In the genomic region with DNA sequence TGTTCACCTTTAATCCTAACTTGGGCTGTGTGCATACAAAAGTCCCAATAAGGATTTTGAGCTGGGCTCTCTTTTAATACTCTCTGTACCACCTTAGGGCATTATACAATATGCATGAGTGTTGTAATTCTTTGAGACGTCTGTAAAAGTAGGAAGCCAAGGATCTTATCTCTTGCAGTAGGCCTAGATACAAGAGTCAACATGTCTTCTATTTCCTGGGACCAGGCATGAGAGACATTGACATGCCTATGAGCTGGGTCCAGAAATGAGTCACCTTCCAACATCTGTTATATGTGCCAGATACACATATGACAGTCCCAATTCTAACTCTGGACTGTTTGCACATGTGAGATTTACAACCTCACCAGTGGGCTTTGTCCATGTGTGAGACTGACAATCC, we compare ENCODE assay signal across 22 cellular contexts.
DNase-seq lines count a peak whose midpoint lies in the region; ATAC-seq, FAIRE-seq and TF ChIP-seq lines count a peak whose summit lies in the region.
"Had no signal": no experiment of that assay in that cellular context is flagged by ENCODE, and none has a peak within 500 bp of the region (broad histone marks: within the 10 kb centered on the region; RNA-seq: fewer than 3 reads in every experiment).

No MANE protein-coding gene starts in this region.

- no peaks in the 10 kb centered on the region for H3K79me2 ChIP-seq in HepG2 (ENCODE audit: insufficient read depth, low read length)

- H3K4me2 ChIP-seq in HepG2 (ENCODE audit: low read depth, low read length) = no peak overlapping the region
- H3K4me2 ChIP-seq: BLaER1 had no signal

- no peak for TF ChIP-seq POLR2A in breast epithelium (IDR thresholded peaks at IDR 0.05)
- TF ChIP-seq POLR2A in suprapubic skin (IDR thresholded peaks at IDR 0.05) = no peak
- TF ChIP-seq POLR2A in HepG2 (IDR thresholded peaks at IDR 0.05; ENCODE audit: insufficient read depth in 1 of 2, low read depth in 2 of 2, low read length in 2 of 2) = no peak

- H3K27me3 ChIP-seq in breast epithelium (no peaks in the 10 kb centered on the region), suprapubic skin (no peaks in the 10 kb centered on the region), HepG2 (ENCODE audit: control insufficient read depth in 1 of 2, insufficient read depth in 2 of 2, low read length in 2 of 2) (no peaks in the 10 kb centered on the region)
- H3K27me3 ChIP-seq: BLaER1 had no signal

- H3K4me3 Mint-ChIP-seq in MCF 10A (ENCODE audit: unreplicated experiment) = no peak overlapping the region
- H3K4me3 Mint-ChIP-seq: B cell; CD4-positive, CD25-positive, alpha-beta regulatory T cell; CD8-positive, alpha-beta T cell; HFFc6 had no signal

- TF ChIP-seq EP300 in suprapubic skin (IDR thresholded peaks at IDR 0.05) = no peak
- no peak for TF ChIP-seq EP300 in HepG2 (IDR thresholded peaks at IDR 0.05; ENCODE audit: low read depth in 2 of 2, low read length in 2 of 2)
- no peak for TF ChIP-seq EP300 in HepG2 (CRISPR knock-in tag; IDR thresholded peaks at IDR 0.05; ENCODE audit: borderline replicate concordance)

- H3K27me3 Mint-ChIP-seq in MCF 10A (ENCODE audit: insufficient read depth, unreplicated experiment) = no peaks in the 10 kb centered on the region
- H3K27me3 Mint-ChIP-seq: B cell had no signal

- DNase-seq in MCF 10A (ENCODE audit: unreplicated experiment) = peak; percentile 16
- DNase-seq in breast epithelium (ENCODE audit: low spot score in 2 of 2) = no peak
- no peak for DNase-seq in suprapubic skin (ENCODE audit: low spot score in 2 of 2)
- no peak for DNase-seq in HepG2 (ENCODE audit: low spot score)
- DNase-seq: Caco-2; CD4-positive, CD25-positive, alpha-beta regulatory T cell; CD8-positive, alpha-beta T cell; DMS153; DND-41; GOT3; HFFc6 had no signal

- intact Hi-C loops in MCF 10A (cut with micrococcal nuclease) (no loop called here), breast epithelium (cut with DNase I; ENCODE audit: low total_unique reads) (no loop called here), HepG2 (cut with micrococcal nuclease; ENCODE audit: unreplicated experiment) (no loop called here)

- H3K4me1 ChIP-seq in breast epithelium (no peaks in the 10 kb centered on the region), suprapubic skin (peaks cover 19% of the 10 kb centered on the region), HepG2 (ENCODE audit: insufficient read depth, low read length) (no peaks in the 10 kb centered on the region)
- H3K4me1 ChIP-seq: Caco-2, HAP-1 had no signal

- H3K9ac ChIP-seq in HepG2 (ENCODE audit: insufficient read depth, low read depth, low read length) = no peak overlapping the region
- H3K9ac ChIP-seq: BLaER1 had no signal

- in situ Hi-C loops in HepG2 (cut with HindIII; ENCODE audit: extremely low pct_ligation_motif_present, low pct_unique_long_range_greater_than_20kb) = no loop called here

- 57% methylated on average over 1 of the region's 1 CpG for WGBS in suprapubic skin
- whole genome bisulfite sequencing in HepG2 (ENCODE audit: low lambda C conversion rate) = 0% methylated on average over 1 of the region's 1 CpG

- FAIRE-seq in HepG2 (lab: Jason Lieb, UNC) = no peak
- FAIRE-seq: A204.1, G401.6, GM12892, H54 had no signal

- no peak for TF ChIP-seq RAD21 in HepG2 (CRISPR knock-in tag; IDR thresholded peaks at IDR 0.05)

- no peak overlapping the region for H2AFZ ChIP-seq in HepG2 (ENCODE audit: low read length)

- CTCF ChIA-PET in MCF 10A (lab: Yijun Ruan, JAX) = no interaction called here
- CTCF ChIA-PET in HepG2 (lab: Yijun Ruan, JAX; ENCODE audit: low intra/inter-chr PET ratio, low total read pairs) = no interaction called here

- H3K9me3 ChIP-seq in breast epithelium (no peaks in the 10 kb centered on the region), suprapubic skin (no peaks in the 10 kb centered on the region), HepG2 (ENCODE audit: low read length) (peaks cover 93% of the 10 kb centered on the region)
- H3K9me3 ChIP-seq: BLaER1, Caco-2 had no signal

- H3K27ac ChIP-seq in breast epithelium (no peak overlapping the region), suprapubic skin (peak overlapping the region; percentile 55), HepG2 (ENCODE audit: extremely low read length, insufficient read depth, low read length) (no peak overlapping the region)
- H3K27ac ChIP-seq: 22Rv1, BLaER1, C4-2B had no signal

- H3K36me3 ChIP-seq in breast epithelium (no peaks in the 10 kb centered on the region), suprapubic skin (no peaks in the 10 kb centered on the region), HepG2 (replicated peaks in 1 of 2; ENCODE audit: control insufficient read depth in 1 of 2, insufficient read depth in 2 of 2, low read length in 2 of 2) (no peaks in the 10 kb centered on the region)
- H3K36me3 ChIP-seq: BLaER1, HAP-1 had no signal

- H3K4me1 Mint-ChIP-seq in MCF 10A (ENCODE audit: insufficient read depth, unreplicated experiment) = peaks cover 3% of the 10 kb centered on the region
- H3K4me1 Mint-ChIP-seq: B cell; CD4-positive, CD25-positive, alpha-beta regulatory T cell had no signal

- H4K20me1 ChIP-seq in HepG2 (ENCODE audit: insufficient read depth, low read length) = no peaks in the 10 kb centered on the region
- H4K20me1 ChIP-seq: BLaER1 had no signal

- no peaks in the 10 kb centered on the region for H3K9me3 Mint-ChIP-seq in MCF 10A (ENCODE audit: unreplicated experiment)

- H3K4me3 ChIP-seq in breast epithelium (no peak overlapping the region), suprapubic skin (no peak overlapping the region), HepG2 (replicated peaks in 1 of 3; ENCODE audit: insufficient read depth in 1 of 3, low read depth in 2 of 3, low read length in 3 of 3) (no peak overlapping the region)
- H3K4me3 ChIP-seq: BLaER1, HAP-1 had no signal

- POLR2A ChIA-PET in MCF 10A (lab: Yijun Ruan, JAX) (interaction anchor here (1.3 kb wide), 1 partner anchor 65 kb away, joined by 3 read pairs; no protein-coding TSS in a partner anchor), HepG2 (lab: Yijun Ruan, JAX) (no interaction called here)

- TF ChIP-seq CTCF in MCF 10A (IDR thresholded peaks at IDR 0.05; ENCODE audit: unreplicated experiment) = no peak
- TF ChIP-seq CTCF in breast epithelium (IDR thresholded peaks at IDR 0.05) = no peak
- no peak for TF ChIP-seq CTCF in suprapubic skin (IDR thresholded peaks at IDR 0.05)
- TF ChIP-seq CTCF in HepG2 (CRISPR knock-in tag; IDR thresholded peaks at IDR 0.05) = no peak

- BruUV-seq in MCF 10A (replicated peaks; lab: Mats Ljungman, UMichigan) = no TSS peak
- BruUV-seq in HepG2 (replicated peaks; lab: Mats Ljungman, UMichigan) = no TSS peak

- peak; percentile 13 for ATAC-seq in esophagus mucosa
- ATAC-seq in HepG2 = no peak
- ATAC-seq in HG03025 (IDR thresholded peaks at IDR 0.05; ENCODE audit: low FRiP score, unreplicated experiment) = no peak
- ATAC-seq: CD8-positive, alpha-beta T cell had no signal

- no peak overlapping the region for H3K27ac Mint-ChIP-seq in MCF 10A (ENCODE audit: low read depth, unreplicated experiment)
- H3K27ac Mint-ChIP-seq: B cell; CD4-positive, CD25-positive, alpha-beta regulatory T cell; CD8-positive, alpha-beta T cell; HFFc6 had no signal

- H3K36me3 Mint-ChIP-seq in MCF 10A (ENCODE audit: insufficient read depth, unreplicated experiment) = no peaks in the 10 kb centered on the region
- H3K36me3 Mint-ChIP-seq: CD4-positive, CD25-positive, alpha-beta regulatory T cell; CD8-positive, alpha-beta T cell had no signal

TF ChIP-seq in HepG2, 621 proteins besides CTCF, POLR2A, EP300 and RAD21:
- TF ChIP-seq ZNF3 (CRISPR knock-in tag; IDR thresholded peaks at IDR 0.05) = no peak
- TF ChIP-seq ZNF724P (CRISPR knock-in tag; IDR thresholded peaks at IDR 0.05; ENCODE audit: borderline replicate concordance) = no peak
- TF ChIP-seq, protein P1, sequence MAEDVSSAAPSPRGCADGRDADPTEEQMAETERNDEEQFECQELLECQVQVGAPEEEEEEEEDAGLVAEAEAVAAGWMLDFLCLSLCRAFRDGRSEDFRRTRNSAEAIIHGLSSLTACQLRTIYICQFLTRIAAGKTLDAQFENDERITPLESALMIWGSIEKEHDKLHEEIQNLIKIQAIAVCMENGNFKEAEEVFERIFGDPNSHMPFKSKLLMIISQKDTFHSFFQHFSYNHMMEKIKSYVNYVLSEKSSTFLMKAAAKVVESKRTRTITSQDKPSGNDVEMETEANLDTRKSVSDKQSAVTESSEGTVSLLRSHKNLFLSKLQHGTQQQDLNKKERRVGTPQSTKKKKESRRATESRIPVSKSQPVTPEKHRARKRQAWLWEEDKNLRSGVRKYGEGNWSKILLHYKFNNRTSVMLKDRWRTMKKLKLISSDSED (CRISPR knock-in tag; IDR thresholded peaks at IDR 0.05) = no peak
- no peak for TF ChIP-seq NR1H2 (CRISPR knock-in tag; IDR thresholded peaks at IDR 0.05; ENCODE audit: borderline replicate concordance, low read depth)
- TF ChIP-seq IRF2 (CRISPR knock-in tag; IDR thresholded peaks at IDR 0.05) = no peak
- no peak for TF ChIP-seq SPEN (CRISPR knock-in tag; IDR thresholded peaks at IDR 0.05; ENCODE audit: low read depth)
- no peak for TF ChIP-seq ZNF317 (CRISPR knock-in tag; IDR thresholded peaks at IDR 0.05)
- TF ChIP-seq, protein P2, sequence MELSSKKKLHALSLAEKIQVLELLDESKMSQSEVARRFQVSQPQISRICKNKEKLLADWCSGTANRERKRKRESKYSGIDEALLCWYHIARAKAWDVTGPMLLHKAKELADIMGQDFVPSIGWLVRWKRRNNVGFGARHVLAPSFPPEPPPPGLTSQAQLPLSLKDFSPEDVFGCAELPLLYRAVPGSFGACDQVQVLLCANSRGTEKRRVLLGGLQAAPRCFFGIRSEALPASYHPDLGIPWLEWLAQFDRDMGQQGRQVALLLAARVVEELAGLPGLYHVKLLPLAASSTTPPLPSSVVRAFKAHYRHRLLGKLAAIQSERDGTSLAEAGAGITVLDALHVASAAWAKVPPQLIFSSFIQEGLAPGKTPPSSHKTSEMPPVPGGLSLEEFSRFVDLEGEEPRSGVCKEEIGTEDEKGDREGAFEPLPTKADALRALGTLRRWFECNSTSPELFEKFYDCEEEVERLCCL (CRISPR knock-in tag; IDR thresholded peaks at IDR 0.05; ENCODE audit: borderline replicate concordance) = no peak
- TF ChIP-seq, protein P3, sequence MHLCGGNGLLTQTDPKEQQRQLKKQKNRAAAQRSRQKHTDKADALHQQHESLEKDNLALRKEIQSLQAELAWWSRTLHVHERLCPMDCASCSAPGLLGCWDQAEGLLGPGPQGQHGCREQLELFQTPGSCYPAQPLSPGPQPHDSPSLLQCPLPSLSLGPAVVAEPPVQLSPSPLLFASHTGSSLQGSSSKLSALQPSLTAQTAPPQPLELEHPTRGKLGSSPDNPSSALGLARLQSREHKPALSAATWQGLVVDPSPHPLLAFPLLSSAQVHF (CRISPR knock-in tag; IDR thresholded peaks at IDR 0.05) = no peak
- no peak for TF ChIP-seq ZNF737 (CRISPR knock-in tag; IDR thresholded peaks at IDR 0.05; ENCODE audit: borderline replicate concordance)
